24 cellular contexts compared by ENCODE assay signal in the genomic region with DNA sequence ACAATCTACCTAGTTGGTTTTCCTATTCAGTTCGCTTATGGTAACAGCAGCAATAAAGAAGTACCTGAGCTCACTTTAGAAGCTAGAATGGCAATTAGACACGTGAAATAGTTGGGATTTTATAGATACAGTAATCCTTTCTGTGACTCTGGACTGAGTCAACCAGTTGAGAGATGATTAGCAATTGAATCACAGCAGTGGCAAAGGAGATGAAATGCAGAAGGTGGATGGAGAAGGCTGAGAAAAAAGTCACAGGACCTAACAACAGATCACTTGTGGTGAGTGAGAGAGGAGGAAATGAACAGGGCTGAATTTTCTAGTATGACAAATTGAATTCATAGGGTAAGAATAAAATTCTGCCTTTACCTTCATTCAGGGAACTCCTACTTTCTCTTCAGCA.
DNase-seq lines count a peak whose midpoint lies in the region; ATAC-seq and TF ChIP-seq lines count a peak whose summit lies in the region.
"Had no signal": no experiment of that assay in that cellular context is flagged by ENCODE, and none has a peak within 500 bp of the region (broad histone marks: within the 10 kb centered on the region; RNA-seq: fewer than 3 reads in every experiment).

No MANE protein-coding gene starts in this region.

- no peaks in the 10 kb centered on the region for H3K27me3 ChIP-seq in RWPE2 (ENCODE audit: insufficient read depth, poor library complexity, severe bottlenecking)
- H3K27me3 ChIP-seq: ascending aorta, heart right ventricle, upper lobe of right lung had no signal

- no peaks in the 10 kb centered on the region for H3K4me1 ChIP-seq in RWPE2 (ENCODE audit: insufficient read depth, poor library complexity, severe bottlenecking)
- H3K4me1 ChIP-seq: ascending aorta, heart right ventricle, parathyroid adenoma, upper lobe of right lung had no signal

- TF ChIP-seq CTCF in RWPE2 (IDR thresholded peaks at IDR 0.05; ENCODE audit: poor library complexity, severe bottlenecking), result no peak

- H3K27ac ChIP-seq in RWPE2 (ENCODE audit: poor library complexity, severe bottlenecking) (no peak overlapping the region), epithelial cell of prostate (peak overlapping the region; percentile 68)
- H3K27ac ChIP-seq: ascending aorta, heart right ventricle, KMS-11, parathyroid adenoma, upper lobe of right lung had no signal

- H3K36me3 ChIP-seq in RWPE2 (ENCODE audit: low read depth), result no peaks in the 10 kb centered on the region
- H3K36me3 ChIP-seq: ascending aorta, heart right ventricle, upper lobe of right lung had no signal

- ATAC-seq in RWPE2 (ENCODE audit: low read depth), result peak; percentile 68
- no peak for ATAC-seq in HG02642 (IDR thresholded peaks at IDR 0.05; ENCODE audit: poor library complexity, unreplicated experiment)
- ATAC-seq in HG03280 (IDR thresholded peaks at IDR 0.05; ENCODE audit: unreplicated experiment), result no peak
- ATAC-seq in GM21381 (IDR thresholded peaks at IDR 0.05; ENCODE audit: unreplicated experiment), result no peak
- ATAC-seq: heart right ventricle, sciatic nerve, T-cell, upper lobe of right lung had no signal

- peak; percentile 2 for DNase-seq in GM03348 (ENCODE audit: low spot score)
- no peak for DNase-seq in RWPE2 (ENCODE audit: low spot score)
- peak; percentile 5 for DNase-seq in epithelial cell of prostate (ENCODE audit: low read depth, low spot score)
- DNase-seq in kidney tubule cell (ENCODE audit: low spot score), result peak; percentile 91
- DNase-seq in GM19238 (ENCODE audit: insufficient read length, low spot score), result no peak
- DNase-seq: activated CD4-positive, alpha-beta T cell treated with anti-CD3 and anti-CD28 coated beads for 4 hours; activated naive CD4-positive, alpha-beta T cell treated with anti-CD3 and anti-CD28 coated beads, Interleukin-2, amount 10 ng/mL, durations not matched to agents 7 days and 5 days; effector CD4-positive, alpha-beta T cell; heart right ventricle; MV-4-11; NCI-H187; NCI-H82; nephron progenitor cell; SHP77 treated with DMSO at 0.1 percent for 48 hours; stimulated activated CD8-positive, alpha-beta memory T cell treated with anti-CD3 and anti-CD28 coated beads, Interleukin-4, amount 100 ng/mL, for 48 hours; T-cell; upper lobe of right lung had no signal

- no peak overlapping the region for H3K4me3 ChIP-seq in RWPE2 (ENCODE audit: severe bottlenecking)
- H3K4me3 ChIP-seq: ascending aorta, heart right ventricle, upper lobe of right lung had no signal

- no peaks in the 10 kb centered on the region for H3K9me3 ChIP-seq in RWPE2 (ENCODE audit: severe bottlenecking)
- H3K9me3 ChIP-seq: ascending aorta, upper lobe of right lung had no signal

Comparison
In these comparisons a context has a peak if more than half of its experiments do, and no peak if none do; other contexts are left out.
1. DNase-seq: peak in GM03348 (single experiment), epithelial cell of prostate (single experiment) and kidney tubule cell (single experiment); none in RWPE2 (single experiment) and GM19238 (single experiment).